Comparison of ENCODE assay signal across 1 cellular context in the genomic region with DNA sequence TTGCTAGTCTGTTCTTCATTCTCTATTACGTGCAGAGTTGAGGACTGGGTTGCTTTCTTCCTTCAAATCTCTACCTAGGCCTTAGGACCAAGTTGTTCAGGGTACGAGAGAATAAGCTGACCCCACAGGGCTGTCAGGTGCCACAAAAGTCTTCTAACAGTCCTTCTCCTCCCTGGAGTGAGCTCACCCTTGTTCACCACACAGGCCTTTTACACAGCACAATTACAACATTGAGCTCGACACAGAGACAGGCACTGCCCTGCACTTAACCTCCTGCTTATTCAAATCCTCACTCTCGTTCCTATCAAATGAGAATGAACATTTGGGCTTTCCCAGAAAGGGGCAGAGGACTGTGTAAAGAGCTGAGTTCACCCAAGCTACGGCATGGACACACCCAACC.
TF ChIP-seq lines count a peak whose summit lies in the region.

No MANE protein-coding gene starts in this region.

TF ChIP-seq in WTC11, 78 proteins besides CTCF, POLR2A, EP300 and RAD21 (continued from another document):
- TF ChIP-seq, protein P1, sequence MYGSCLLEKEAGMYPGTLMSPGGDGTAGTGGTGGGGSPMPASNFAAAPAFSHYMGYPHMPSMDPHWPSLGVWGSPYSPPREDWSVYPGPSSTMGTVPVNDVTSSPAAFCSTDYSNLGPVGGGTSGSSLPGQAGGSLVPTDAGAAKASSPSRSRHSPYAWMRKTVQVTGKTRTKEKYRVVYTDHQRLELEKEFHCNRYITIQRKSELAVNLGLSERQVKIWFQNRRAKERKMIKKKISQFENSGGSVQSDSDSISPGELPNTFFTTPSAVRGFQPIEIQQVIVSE (CRISPR knock-in tag; IDR thresholded peaks at IDR 0.05; ENCODE audit: borderline replicate concordance): no peak
- TF ChIP-seq ZNF121 (CRISPR knock-in tag; IDR thresholded peaks at IDR 0.05) (no peak), GRHL2 (CRISPR knock-in tag; IDR thresholded peaks at IDR 0.05; ENCODE audit: insufficient replicate concordance, severe bottlenecking) (no peak), CREB1 (CRISPR knock-in tag; IDR thresholded peaks at IDR 0.05) (no peak), RORB (CRISPR knock-in tag; IDR thresholded peaks at IDR 0.05) (no peak), ZNF396 (CRISPR knock-in tag; IDR thresholded peaks at IDR 0.05; ENCODE audit: borderline replicate concordance) (no peak)
- TF ChIP-seq, protein P2, sequence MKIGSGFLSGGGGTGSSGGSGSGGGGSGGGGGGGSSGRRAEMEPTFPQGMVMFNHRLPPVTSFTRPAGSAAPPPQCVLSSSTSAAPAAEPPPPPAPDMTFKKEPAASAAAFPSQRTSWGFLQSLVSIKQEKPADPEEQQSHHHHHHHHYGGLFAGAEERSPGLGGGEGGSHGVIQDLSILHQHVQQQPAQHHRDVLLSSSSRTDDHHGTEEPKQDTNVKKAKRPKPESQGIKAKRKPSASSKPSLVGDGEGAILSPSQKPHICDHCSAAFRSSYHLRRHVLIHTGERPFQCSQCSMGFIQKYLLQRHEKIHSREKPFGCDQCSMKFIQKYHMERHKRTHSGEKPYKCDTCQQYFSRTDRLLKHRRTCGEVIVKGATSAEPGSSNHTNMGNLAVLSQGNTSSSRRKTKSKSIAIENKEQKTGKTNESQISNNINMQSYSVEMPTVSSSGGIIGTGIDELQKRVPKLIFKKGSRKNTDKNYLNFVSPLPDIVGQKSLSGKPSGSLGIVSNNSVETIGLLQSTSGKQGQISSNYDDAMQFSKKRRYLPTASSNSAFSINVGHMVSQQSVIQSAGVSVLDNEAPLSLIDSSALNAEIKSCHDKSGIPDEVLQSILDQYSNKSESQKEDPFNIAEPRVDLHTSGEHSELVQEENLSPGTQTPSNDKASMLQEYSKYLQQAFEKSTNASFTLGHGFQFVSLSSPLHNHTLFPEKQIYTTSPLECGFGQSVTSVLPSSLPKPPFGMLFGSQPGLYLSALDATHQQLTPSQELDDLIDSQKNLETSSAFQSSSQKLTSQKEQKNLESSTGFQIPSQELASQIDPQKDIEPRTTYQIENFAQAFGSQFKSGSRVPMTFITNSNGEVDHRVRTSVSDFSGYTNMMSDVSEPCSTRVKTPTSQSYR (CRISPR knock-in tag; IDR thresholded peaks at IDR 0.05): no peak
TF ChIP-seq in WTC11: peak in this region for 0.
